Comparison of ENCODE assay signal across 26 cellular contexts in the genomic region with DNA sequence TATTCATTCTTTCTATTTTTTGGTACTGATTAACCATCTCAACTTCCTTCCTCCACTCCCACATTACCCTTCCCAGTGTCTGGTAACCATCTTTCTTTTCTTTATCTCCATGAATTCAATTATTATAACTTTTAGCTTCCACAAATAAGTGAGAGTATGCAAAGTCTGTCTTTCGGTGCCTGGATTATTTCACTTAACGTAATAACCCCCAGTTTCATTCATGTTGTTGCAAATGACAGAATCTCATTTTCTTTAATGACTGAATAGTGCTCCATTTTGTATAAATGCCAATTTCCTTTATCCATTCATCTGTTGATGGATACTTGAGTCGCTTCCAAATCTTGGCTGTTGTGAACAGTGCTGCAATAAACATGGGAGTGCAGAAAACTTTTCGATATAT.
"Had no signal": no experiment of that assay in that cellular context is flagged by ENCODE, and none has a peak within 500 bp of the region (broad histone marks: within the 10 kb centered on the region; RNA-seq: fewer than 3 reads in every experiment).

No MANE protein-coding gene starts in this region.

- H3K4me3 ChIP-seq: MG63, SJSA1, SK-N-MC had no signal

- H3K27me3 ChIP-seq: MG63, SJSA1 had no signal

- DNase-seq: IMR-90, Karpas-422, KG1, MG63, NCI-H1092, NCI-H1105 treated with DMSO at 0.1 percent for 48 hours, NCI-H1417 treated with DMSO at 0.1 percent for 48 hours, NCI-H146, NCI-H1694 treated with DMSO at 0.1 percent for 48 hours, NCI-H1930, NCI-H2081, NCI-H2107, NCI-H2171, NCI-H226, NCI-H446, NCI-H510A, NCI-H69, NCI-H774, Right ventricle myocardium superior, RPMI8226, SIG-M5, T-helper 1 cell had no signal

- H3K27ac ChIP-seq: SJSA1, SK-N-MC had no signal

- H3K36me3 ChIP-seq: MG63, SJSA1 had no signal

- H3K4me1 ChIP-seq: SJSA1 had no signal

- H3K9me3 ChIP-seq: MG63, SJSA1 had no signal

- FAIRE-seq: HepG2, RCC 7860 had no signal
